ENCODE assay signal across 17 cellular contexts in the genomic region with DNA sequence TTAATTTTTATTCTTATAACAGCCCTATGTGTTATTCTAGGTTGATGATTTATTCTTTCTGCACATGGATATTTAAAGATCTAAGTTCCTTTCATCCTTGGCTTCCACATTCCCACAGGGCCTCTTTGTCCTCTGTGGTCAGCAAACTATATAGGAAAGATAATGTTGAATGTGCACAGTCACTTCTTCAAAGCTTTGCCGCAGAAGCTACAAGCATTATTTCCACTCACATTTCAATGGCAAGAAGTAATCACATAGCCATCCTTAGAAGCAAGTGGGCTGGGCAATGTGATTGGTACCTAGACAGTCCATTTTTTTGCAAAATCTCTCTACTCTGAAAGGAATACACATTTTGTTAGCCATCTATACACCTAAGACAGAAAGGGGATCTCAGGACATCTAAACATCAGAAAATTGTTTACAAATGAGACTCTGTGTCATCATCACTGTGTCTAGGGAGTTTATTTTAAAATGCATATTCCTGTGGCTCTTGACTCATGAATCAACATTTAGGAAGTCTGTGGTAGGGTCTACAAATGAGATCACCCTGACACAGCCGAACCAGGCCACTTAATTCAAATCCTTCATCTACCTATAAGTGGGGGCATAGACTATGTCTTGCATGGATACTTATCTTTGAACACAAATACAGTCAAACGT.
A peak's percentile ranks its signal among the peaks of the same experiment; 100 is the strongest.
DNase-seq lines count a peak whose midpoint lies in the region; ATAC-seq, FAIRE-seq and TF ChIP-seq lines count a peak whose summit lies in the region.
"Had no signal": no experiment of that assay in that cellular context is flagged by ENCODE, and none has a peak within 500 bp of the region (broad histone marks: within the 10 kb centered on the region; RNA-seq: fewer than 3 reads in every experiment).

No MANE protein-coding gene starts in this region.

- no peak overlapping the region for H2BK15ac ChIP-seq in neuronal stem cell (ENCODE audit: low read length)

- no peak for FAIRE-seq in GM12892 (lab: Jason Lieb, UNC)
- FAIRE-seq: GM12878, GM19239, HepG2 had no signal

- no peak overlapping the region for H3K4ac ChIP-seq in neuronal stem cell (ENCODE audit: low read length)

- DNase-seq in H4 (ENCODE audit: low spot score), result peak; percentile 28
- peak; percentile 47 to 87 for DNase-seq in SJSA1 (ENCODE audit: low read depth in 1 of 2, low spot score in 2 of 2)
- DNase-seq in fibroblast of mammary gland (ENCODE audit: low read depth), result peak; percentile 40
- no peak for DNase-seq in GM12892 (ENCODE audit: insufficient read length)
- no peak for DNase-seq in hepatocyte (ENCODE audit: low spot score)
- DNase-seq in neuronal stem cell (ENCODE audit: low spot score), result no peak
- DNase-seq: NCI-H187 treated with DMSO at 0.1 percent for 48 hours, NCI-H2171, NCI-H82, Peyer's patch, SHP77 treated with DMSO at 0.1 percent for 48 hours had no signal

- no peak overlapping the region for H2BK5ac ChIP-seq in neuronal stem cell (ENCODE audit: low read length)

- no peak overlapping the region for H4K8ac ChIP-seq in neuronal stem cell (ENCODE audit: low read depth, low read length)

- H3K9ac ChIP-seq in neuronal stem cell (ENCODE audit: low read depth, low read length, poor library complexity), result no peak overlapping the region

- H3K4me1 ChIP-seq in SJSA1 (replicated peaks) (peaks cover 21% of the 10 kb centered on the region), hepatocyte (ENCODE audit: insufficient read depth) (no peaks in the 10 kb centered on the region), neuronal stem cell (ENCODE audit: control insufficient read depth in 2 of 2, insufficient read depth in 1 of 2, low read depth in 1 of 2, low read length in 2 of 2) (no peaks in the 10 kb centered on the region)
- H3K4me1 ChIP-seq: Peyer's patch had no signal

- no peak overlapping the region for H2AK5ac ChIP-seq in neuronal stem cell (ENCODE audit: low read depth, low read length)

- H3K18ac ChIP-seq in neuronal stem cell (ENCODE audit: low read length), result no peak overlapping the region

- no peak overlapping the region for H2BK12ac ChIP-seq in neuronal stem cell (ENCODE audit: low read length)

- no peak for ATAC-seq in GM18867 (IDR thresholded peaks at IDR 0.05; ENCODE audit: unreplicated experiment)
- ATAC-seq: GM12878, GM23338, HepG2 had no signal

- H3K4me3 ChIP-seq in SJSA1 (no peak overlapping the region), fibroblast of mammary gland (ENCODE audit: control insufficient read depth, low read depth, low read length) (no peak overlapping the region), hepatocyte (no peak overlapping the region), neuronal stem cell (ENCODE audit: low read length in 2 of 2) (no peak overlapping the region)
- H3K4me3 ChIP-seq: GM12878, GM23338, Peyer's patch had no signal

- H4K91ac ChIP-seq in neuronal stem cell (ENCODE audit: low read depth, low read length, poor library complexity), result no peak overlapping the region

- no peak overlapping the region for H2BK120ac ChIP-seq in neuronal stem cell (ENCODE audit: low read depth, low read length)

- no peak overlapping the region for H3K23ac ChIP-seq in neuronal stem cell (ENCODE audit: low read depth, low read length, poor library complexity)

- H3K27ac ChIP-seq in SJSA1 (peak overlapping the region; percentile 61), hepatocyte (no peak overlapping the region), neuronal stem cell (replicated peaks; ENCODE audit: low read length) (no peak overlapping the region)
- H3K27ac ChIP-seq: C4-2B, Peyer's patch had no signal

- TF ChIP-seq CTCF in fibroblast of mammary gland (conservative IDR thresholded peaks at IDR 0.05; ENCODE audit: control insufficient read depth, insufficient read depth, low read depth, low read length) (no peak), hepatocyte (IDR thresholded peaks at IDR 0.05; ENCODE audit: poor library complexity) (no peak)

- no peak overlapping the region for H3K14ac ChIP-seq in neuronal stem cell (ENCODE audit: low read length)

- H3K4me2 ChIP-seq in hepatocyte (no peak overlapping the region), neuronal stem cell (ENCODE audit: insufficient read depth, low read length, poor library complexity, severe bottlenecking) (no peak overlapping the region)
- H3K4me2 ChIP-seq: GM23338 had no signal

- no peaks in the 10 kb centered on the region for H3K9me3 ChIP-seq in SJSA1 (replicated peaks)
- no peaks in the 10 kb centered on the region for H3K9me3 ChIP-seq in hepatocyte (ENCODE audit: low read depth)
- H3K9me3 ChIP-seq in neuronal stem cell (replicated peaks in 1 of 2; ENCODE audit: control insufficient read depth in 2 of 2, insufficient read depth in 1 of 2, low read depth in 1 of 2, low read length in 2 of 2), result no peaks in the 10 kb centered on the region
- H3K9me3 ChIP-seq: Peyer's patch had no signal

- H3K79me2 ChIP-seq in hepatocyte, result no peaks in the 10 kb centered on the region

- H3K27me3 ChIP-seq in SJSA1 (replicated peaks) (no peaks in the 10 kb centered on the region), hepatocyte (no peaks in the 10 kb centered on the region), neuronal stem cell (ENCODE audit: control insufficient read depth in 3 of 3, insufficient read depth in 3 of 3, low read depth in 1 of 3, low read length in 3 of 3) (no peaks in the 10 kb centered on the region)
- H3K27me3 ChIP-seq: Peyer's patch had no signal

- no peaks in the 10 kb centered on the region for H3K36me3 ChIP-seq in SJSA1
- H3K36me3 ChIP-seq in hepatocyte (replicated peaks; ENCODE audit: insufficient read depth, low read depth), result no peaks in the 10 kb centered on the region
- no peaks in the 10 kb centered on the region for H3K36me3 ChIP-seq in neuronal stem cell (replicated peaks in 1 of 2; ENCODE audit: control insufficient read depth in 2 of 2, insufficient read depth in 2 of 2, low read length in 2 of 2)
- H3K36me3 ChIP-seq: Peyer's patch had no signal

- TF ChIP-seq POLR2A in GM12892 (IDR thresholded peaks at IDR 0.05; ENCODE audit: low read depth, low read length), result no peak

- H3K9me2 ChIP-seq in hepatocyte (replicated peaks; ENCODE audit: insufficient read depth), result no peaks in the 10 kb centered on the region

- WGBS in hepatocyte (ENCODE audit: low lambda C conversion rate, missing lambda C conversion rate), result 57% methylated on average over 3 of the region's 3 CpGs
- WGBS in neuronal stem cell (ENCODE audit: extremely low coverage in 2 of 2, insufficient read length in 2 of 2, insufficient replicate concordance in 1 of 2), 2 donors, result no CpG with 5 or more reads among the region's 3 CpGs

- no peak overlapping the region for H2AFZ ChIP-seq in hepatocyte
- no peak overlapping the region for H2AFZ ChIP-seq in neuronal stem cell (ENCODE audit: low read length)
- H2AFZ ChIP-seq: GM23338 had no signal

- no peaks in the 10 kb centered on the region for H3K79me1 ChIP-seq in neuronal stem cell (ENCODE audit: low read depth, low read length)

- H4K20me1 ChIP-seq in hepatocyte (ENCODE audit: insufficient read depth, poor library complexity, severe bottlenecking), result no peaks in the 10 kb centered on the region

Comparison
In these comparisons a context has a peak if more than half of its experiments do, and no peak if none do; other contexts are left out.
1. DNase-seq: peak in H4 (single experiment), SJSA1 (2 of 2) and fibroblast of mammary gland (single experiment); none in GM12892 (single experiment), hepatocyte (single experiment) and neuronal stem cell (single experiment).